Comparison of ENCODE assay signal across 9 cellular contexts in the genomic region with DNA sequence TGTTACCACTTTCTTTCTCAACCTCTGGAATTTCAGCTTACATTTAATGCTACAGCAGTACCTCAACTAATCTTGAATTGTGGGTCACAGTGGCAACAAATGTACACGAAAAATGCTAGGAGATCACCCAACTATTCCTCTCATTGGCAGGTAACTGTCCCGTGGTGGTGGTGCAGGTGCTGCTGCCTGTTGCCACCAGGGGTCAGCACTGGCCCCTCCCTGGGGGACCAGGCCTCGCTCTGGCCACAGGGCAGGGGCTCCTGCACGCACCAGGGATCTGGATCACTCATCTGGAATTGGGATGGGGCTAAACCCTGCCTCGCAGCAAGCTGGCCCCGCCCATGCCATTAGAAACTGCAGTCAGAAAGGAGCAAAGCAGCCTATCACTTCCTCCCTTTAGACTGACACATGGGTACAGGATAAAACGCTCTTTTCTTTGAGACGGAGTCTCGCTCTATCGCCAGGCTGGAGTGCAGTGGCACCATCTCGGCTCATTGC. TPM values are rescaled to one million over a fixed set of nuclear protein-coding genes. Genes with fewer than 3 reads are reported as not detected.
A peak's percentile ranks its signal among the peaks of the same experiment; 100 is the strongest.
DNase-seq lines count a peak whose midpoint lies in the region; ATAC-seq and TF ChIP-seq lines count a peak whose summit lies in the region.
"Had no signal": no experiment of that assay in that cellular context is flagged by ENCODE, and none has a peak within 500 bp of the region (broad histone marks: within the 10 kb centered on the region; RNA-seq: fewer than 3 reads in every experiment).

No MANE protein-coding gene starts in this region.

- H3K36me3 ChIP-seq in esophagus (ENCODE audit: control insufficient read depth in 2 of 2, insufficient read depth in 2 of 2, low read length in 1 of 2) (peaks cover 7 to 35% of the 10 kb centered on the region in 2 donors), upper lobe of left lung (peaks cover 6 to 58% (median 51%) of the 10 kb centered on the region in 4 donors)

- H3K4me1 Mint-ChIP-seq in nephron progenitor cell, result peaks cover 47% of the 10 kb centered on the region

- H3K27me3 Mint-ChIP-seq in nephron progenitor cell (ENCODE audit: low read depth, poor library complexity), result peaks cover 3% of the 10 kb centered on the region

- TF ChIP-seq EP300 in upper lobe of left lung (IDR thresholded peaks at IDR 0.05), result no peak

- peaks cover 3 to 17% of the 10 kb centered on the region in 2 donors for H3K4me1 ChIP-seq in esophagus (ENCODE audit: control insufficient read depth in 2 of 2, insufficient read depth in 2 of 2, low read length in 1 of 2)
- H3K4me1 ChIP-seq in upper lobe of left lung, result peaks cover 4 to 24% (median 17%) of the 10 kb centered on the region in 4 donors

- H3K9me3 Mint-ChIP-seq in nephron progenitor cell, result no peaks in the 10 kb centered on the region

- 37 to 47% methylated on average over 11 of the region's 11 CpGs for WGBS in esophagus, 2 donors
- WGBS in upper lobe of left lung, 2 donors, result 51 to 70% methylated on average over 6 to 11 of the region's 11 CpGs

- peak; percentile 79 to 85 for ATAC-seq in upper lobe of left lung (ENCODE audit: low FRiP score in 2 of 2)
- ATAC-seq in HG03039 (IDR thresholded peaks at IDR 0.05; ENCODE audit: unreplicated experiment), result no peak

- H3K4me3 ChIP-seq in esophagus (ENCODE audit: low read depth in 1 of 2, low read length in 2 of 2), result no peak overlapping the region
- H3K4me3 ChIP-seq in upper lobe of left lung, result no peak overlapping the region
- H3K4me3 ChIP-seq: skin epidermis had no signal

- DNase-seq in NOMO-1 (lab: John Stamatoyannopoulos, UW; ENCODE audit: unreplicated experiment in 2 of 2) (peak; percentile 9 to 38), NOMO-1 treated with dmso at 0.1 percent for 144 hours (lab: John Stamatoyannopoulos, UW; ENCODE audit: unreplicated experiment) (no peak), NCI-H2227 (lab: John Stamatoyannopoulos, UW; ENCODE audit: unreplicated experiment) (peak; percentile 53), activated T-cell treated with anti-CD3 and anti-CD28 coated beads for 1 hour (ENCODE audit: low read depth) (peak; percentile 42), nephron progenitor cell (peak; percentile 90), upper lobe of left lung (peak; percentile 70 to 89)

- H3K27ac ChIP-seq in esophagus (ENCODE audit: low read depth in 2 of 2, low read length in 1 of 2) (peak overlapping the region; percentile 26 to 65), upper lobe of left lung (peak overlapping the region in 3 of 4 donors; percentile 38 to 50 (median 43))

- H3K27me3 ChIP-seq in esophagus (ENCODE audit: control insufficient read depth in 1 of 2, insufficient read depth in 2 of 2, low read length in 2 of 2), result no peaks in the 10 kb centered on the region
- H3K27me3 ChIP-seq in upper lobe of left lung, result no peaks in the 10 kb centered on the region

- peak overlapping the region; percentile 5 for H3K4me3 Mint-ChIP-seq in nephron progenitor cell

- H3K9me3 ChIP-seq in esophagus (ENCODE audit: control insufficient read depth in 2 of 2, insufficient read depth in 1 of 2, low read depth in 1 of 2, low read length in 1 of 2) (no peaks in the 10 kb centered on the region), upper lobe of left lung (no peaks in the 10 kb centered on the region)

- peak overlapping the region; percentile 77 for H3K27ac Mint-ChIP-seq in nephron progenitor cell

- peak; percentile 95 for TF ChIP-seq CTCF in nephron progenitor cell (IDR thresholded peaks at IDR 0.05)
- TF ChIP-seq CTCF in upper lobe of left lung (IDR thresholded peaks at IDR 0.05), result peak; percentile 75 to 91 (median 88)

- no peak for TF ChIP-seq POLR2A in upper lobe of left lung (IDR thresholded peaks at IDR 0.05)

- peaks cover 24% of the 10 kb centered on the region for H3K36me3 Mint-ChIP-seq in nephron progenitor cell (ENCODE audit: low read depth)

RNA-seq across cellular contexts. Expression of a gene that starts 6.9 kb away (rescaled TPM):
- polyA plus RNA-seq in esophagus, result 10 to 100 TPM; 20.0 to 28.7 TPM
- total RNA-seq in upper lobe of left lung, result 10 to 100 TPM; 38.0 to 74.5 (median 55.6) TPM

RNA-seq across cellular contexts. Expression of a gene that starts 18.8 kb away (rescaled TPM):
- polyA plus RNA-seq in esophagus, result under 1 TPM in 1 of 2 donors, not detected in 1; 0.31 TPM
- total RNA-seq in upper lobe of left lung, result 1 to 10 TPM in 1 of 6 donors, under 1 TPM in 2, not detected in 3; 0.44 to 1.2 (median 0.78) TPM

RNA-seq across cellular contexts. Expression of a gene that starts 27.6 kb away (rescaled TPM):
- polyA plus RNA-seq in esophagus, result 100 to 1,000 TPM in 1 of 2 donors, 10 to 100 TPM in 1; 52.7 to 112 TPM
- total RNA-seq in upper lobe of left lung, result 100 to 1,000 TPM in 5 of 6 donors, 10 to 100 TPM in 1; 79.6 to 265 (median 220) TPM
